In the genomic region with DNA sequence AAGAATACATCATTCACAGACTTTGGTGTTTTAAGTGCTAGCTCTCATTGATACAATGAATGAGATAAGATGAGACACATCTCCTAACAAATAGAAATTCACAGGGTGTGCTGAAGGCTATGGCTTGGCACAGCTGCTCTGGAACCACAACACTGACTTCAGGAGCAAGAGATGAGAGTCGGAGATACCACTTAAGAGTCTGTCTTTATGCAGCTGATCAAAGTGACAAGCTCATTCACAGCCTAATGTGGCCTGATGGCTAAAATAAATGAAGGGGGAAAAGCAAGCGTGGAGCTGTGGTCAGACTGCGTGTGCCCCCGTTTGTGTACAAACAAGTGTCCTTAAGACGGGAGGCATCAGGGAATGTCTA, we compare ENCODE assay signal across 38 cellular contexts. TPM values are rescaled to one million over a fixed set of nuclear protein-coding genes. Genes with fewer than 3 reads are reported as not detected.
"Had no signal": no experiment of that assay in that cellular context is flagged by ENCODE, and none has a peak within 500 bp of the region (broad histone marks: within the 10 kb centered on the region; RNA-seq: fewer than 3 reads in every experiment).

No MANE protein-coding gene starts in this region.

- H3K9me3 Mint-ChIP-seq: activated CD4-positive, alpha-beta memory T cell treated with anti-CD3 and anti-CD28 coated beads for 36 hours; activated CD4-positive, alpha-beta T cell treated with anti-CD3 and anti-CD28 coated beads, Interleukin-2, amount 10 ng/mL, durations not matched to agents 24 days and 14 days; activated naive CD4-positive, alpha-beta T cell treated with anti-CD3 and anti-CD28 coated beads, Interleukin-2, amount 10 ng/mL, durations not matched to agents 7 days and 5 days; activated naive CD4-positive, alpha-beta T cell treated with anti-CD3 and anti-CD28 coated beads, Interleukin-2, amount 50 U/mL, for 72 hours; activated naive CD8-positive, alpha-beta T cell treated with anti-CD3 and anti-CD28 coated beads, Interleukin-2, amount 10 ng/mL, durations not matched to agents 7 days and 5 days; activated T-cell treated with anti-CD3 and anti-CD28 coated beads, Interleukin-2, amount 50 U/mL, for 24 hours; activated T-cell treated with anti-CD3 and anti-CD28 coated beads, Interleukin-2, amount 50 U/mL, for 72 hours; T-helper 2 cell treated with Interferon-gamma antibody and Interleukin-4, amounts not matched to agents 5 μg/mL and 100 μg/mL, for 36 hours had no signal

- H3K4me1 ChIP-seq: breast epithelium, colonic mucosa had no signal

- H3K27me3 Mint-ChIP-seq: activated CD4-positive, alpha-beta T cell treated with anti-CD3 and anti-CD28 coated beads for 36 hours; activated naive CD8-positive, alpha-beta T cell treated with anti-CD3 and anti-CD28 coated beads, Interleukin-2, amount 10 ng/mL, durations not matched to agents 7 days and 5 days had no signal

- H3K4me3 Mint-ChIP-seq: activated CD4-positive, alpha-beta memory T cell treated with anti-CD3 and anti-CD28 coated beads for 36 hours; activated CD4-positive, alpha-beta T cell treated with anti-CD3 and anti-CD28 coated beads for 36 hours; activated CD4-positive, alpha-beta T cell treated with anti-CD3 and anti-CD28 coated beads, Interleukin-2, amount 10 ng/mL, durations not matched to agents 24 days and 14 days; activated CD8-positive, alpha-beta memory T cell treated with anti-CD3 and anti-CD28 coated beads, Interleukin-2, amount 10 ng/mL, durations not matched to agents 7 days and 5 days; activated CD8-positive, alpha-beta T cell treated with anti-CD3 and anti-CD28 coated beads, Interleukin-2, amount 10 ng/mL, durations not matched to agents 7 days and 5 days; activated naive CD4-positive, alpha-beta T cell treated with anti-CD3 and anti-CD28 coated beads, Interleukin-2, amount 10 ng/mL, durations not matched to agents 7 days and 5 days; activated naive CD8-positive, alpha-beta T cell treated with anti-CD3 and anti-CD28 coated beads, Interleukin-2, amount 10 ng/mL, durations not matched to agents 7 days and 5 days; activated T-cell treated with anti-CD3 and anti-CD28 coated beads, Interleukin-2, amount 50 U/mL, for 24 hours; activated T-cell treated with anti-CD3 and anti-CD28 coated beads, Interleukin-2, amount 50 U/mL, for 72 hours; brain; T-helper 17 cell; T-helper 2 cell treated with Interferon-gamma antibody and Interleukin-4, amounts not matched to agents 5 μg/mL and 100 μg/mL, for 36 hours had no signal

- H3K4me1 Mint-ChIP-seq: activated CD4-positive, alpha-beta T cell treated with anti-CD3 and anti-CD28 coated beads for 36 hours; activated CD4-positive, alpha-beta T cell treated with anti-CD3 and anti-CD28 coated beads, Interleukin-2, amount 10 ng/mL, durations not matched to agents 24 days and 14 days; activated CD8-positive, alpha-beta memory T cell treated with anti-CD3 and anti-CD28 coated beads, Interleukin-2, amount 10 ng/mL, durations not matched to agents 7 days and 5 days; activated naive CD4-positive, alpha-beta T cell treated with anti-CD3 and anti-CD28 coated beads, Interleukin-2, amount 10 ng/mL, durations not matched to agents 7 days and 5 days; activated naive CD8-positive, alpha-beta T cell treated with anti-CD3 and anti-CD28 coated beads, Interleukin-2, amount 10 ng/mL, durations not matched to agents 7 days and 5 days; T-helper 17 cell had no signal

- H3K27me3 ChIP-seq: ascending aorta, breast epithelium, cardiac muscle cell, colonic mucosa, esophagus squamous epithelium had no signal

- H3K36me3 ChIP-seq: ascending aorta, breast epithelium, cardiac muscle cell, colonic mucosa, esophagus squamous epithelium, gastroesophageal sphincter had no signal

- ATAC-seq: activated CD4-positive, alpha-beta T cell treated with anti-CD3 and anti-CD28 coated beads for 36 hours; activated CD8-positive, alpha-beta memory T cell treated with anti-CD3 and anti-CD28 coated beads, Interleukin-2, amount 10 ng/mL, durations not matched to agents 7 days and 5 days; activated CD8-positive, alpha-beta T cell treated with anti-CD3 and anti-CD28 coated beads, Interleukin-2, amount 10 ng/mL, durations not matched to agents 7 days and 5 days; activated naive CD4-positive, alpha-beta T cell treated with anti-CD3 and anti-CD28 coated beads, Interleukin-2, amount 50 U/mL, for 72 hours; activated T-cell treated with anti-CD3 and anti-CD28 coated beads, Interleukin-2, amount 50 U/mL, for 72 hours; gastroesophageal sphincter; T-helper 17 cell had no signal

- H3K27ac Mint-ChIP-seq: activated CD4-positive, alpha-beta memory T cell treated with anti-CD3 and anti-CD28 coated beads for 36 hours; activated CD4-positive, alpha-beta T cell treated with anti-CD3 and anti-CD28 coated beads for 36 hours; activated CD4-positive, alpha-beta T cell treated with anti-CD3 and anti-CD28 coated beads, Interleukin-2, amount 10 ng/mL, durations not matched to agents 24 days and 14 days; activated CD8-positive, alpha-beta memory T cell treated with anti-CD3 and anti-CD28 coated beads, Interleukin-2, amount 10 ng/mL, durations not matched to agents 7 days and 5 days; activated CD8-positive, alpha-beta T cell treated with anti-CD3 and anti-CD28 coated beads, Interleukin-2, amount 10 ng/mL, durations not matched to agents 7 days and 5 days; activated naive CD4-positive, alpha-beta T cell treated with anti-CD3 and anti-CD28 coated beads, Interleukin-2, amount 10 ng/mL, durations not matched to agents 7 days and 5 days; activated naive CD4-positive, alpha-beta T cell treated with anti-CD3 and anti-CD28 coated beads, Interleukin-2, amount 50 U/mL, for 72 hours; activated naive CD8-positive, alpha-beta T cell treated with anti-CD3 and anti-CD28 coated beads, Interleukin-2, amount 10 ng/mL, durations not matched to agents 7 days and 5 days; activated T-cell treated with anti-CD3 and anti-CD28 coated beads, Interleukin-2, amount 50 U/mL, for 24 hours; activated T-cell treated with anti-CD3 and anti-CD28 coated beads, Interleukin-2, amount 50 U/mL, for 72 hours; T-helper 17 cell; T-helper 2 cell treated with Interferon-gamma antibody and Interleukin-4, amounts not matched to agents 5 μg/mL and 100 μg/mL, for 36 hours had no signal

- H3K27ac ChIP-seq: ascending aorta, breast epithelium, cardiac muscle cell, colonic mucosa, epithelial cell of prostate, esophagus squamous epithelium, gastroesophageal sphincter had no signal

- H3K9me3 ChIP-seq: ascending aorta, breast epithelium, colonic mucosa, esophagus squamous epithelium, gastroesophageal sphincter had no signal

- DNase-seq: activated CD4-positive, alpha-beta memory T cell treated with anti-CD3 and anti-CD28 coated beads for 36 hours; activated CD4-positive, alpha-beta T cell treated with anti-CD3 and anti-CD28 coated beads for 36 hours; activated CD4-positive, alpha-beta T cell treated with anti-CD3 and anti-CD28 coated beads, Interleukin-2, amount 10 ng/mL, durations not matched to agents 24 days and 14 days; activated CD4-positive, CD25-positive, alpha-beta regulatory T cell; activated CD4-positive, CD25-positive, alpha-beta regulatory T cell treated with anti-CD3 and anti-CD28 coated beads, Interleukin-2, amount 50 U/mL, for 72 hours; activated CD8-positive, alpha-beta memory T cell treated with anti-CD3 and anti-CD28 coated beads, Interleukin-2, amount 10 ng/mL, durations not matched to agents 7 days and 5 days; activated CD8-positive, alpha-beta memory T cell treated with anti-CD3 and anti-CD28 coated beads, Interleukin-2, amount 50 U/mL, for 4 hours; activated CD8-positive, alpha-beta T cell treated with anti-CD3 and anti-CD28 coated beads, Interleukin-2, amount 10 ng/mL, durations not matched to agents 7 days and 5 days; activated gamma-delta T cell; activated naive CD4-positive, alpha-beta T cell; activated naive CD4-positive, alpha-beta T cell treated with anti-CD3 and anti-CD28 coated beads, Interleukin-2, amount 10 ng/mL, durations not matched to agents 7 days and 5 days; activated naive CD8-positive, alpha-beta T cell treated with anti-CD3 and anti-CD28 coated beads, Interleukin-2, amount 10 ng/mL, durations not matched to agents 7 days and 5 days; activated T-cell treated with anti-CD3 and anti-CD28 coated beads, Interleukin-2, amount 50 U/mL, for 24 hours; activated T-cell treated with anti-CD3 and anti-CD28 coated beads, Interleukin-2, amount 50 U/mL, for 72 hours; central memory CD4-positive, alpha-beta T cell; cerebellar nuclear complex; colonic mucosa; effector CD8-positive, alpha-beta T cell; esophagus squamous epithelium; head of caudate nucleus; T-helper 1 cell; T-helper 17 cell; T1000 had no signal

- H3K36me3 Mint-ChIP-seq: activated CD4-positive, alpha-beta memory T cell treated with anti-CD3 and anti-CD28 coated beads for 36 hours; activated CD8-positive, alpha-beta memory T cell treated with anti-CD3 and anti-CD28 coated beads, Interleukin-2, amount 10 ng/mL, durations not matched to agents 7 days and 5 days; activated naive CD4-positive, alpha-beta T cell treated with anti-CD3 and anti-CD28 coated beads, Interleukin-2, amount 10 ng/mL, durations not matched to agents 7 days and 5 days; activated naive CD4-positive, alpha-beta T cell treated with anti-CD3 and anti-CD28 coated beads, Interleukin-2, amount 50 U/mL, for 72 hours; activated naive CD8-positive, alpha-beta T cell treated with anti-CD3 and anti-CD28 coated beads, Interleukin-2, amount 10 ng/mL, durations not matched to agents 7 days and 5 days; brain had no signal

- H3K4me3 ChIP-seq: ascending aorta, breast epithelium, cardiac muscle cell, colonic mucosa, esophagus squamous epithelium, gastroesophageal sphincter had no signal

RNA-seq across cellular contexts. Expression of gene FAM181A, which starts 29.7 kb away (rescaled TPM):
- total RNA-seq: activated CD4-positive, alpha-beta memory T cell treated with anti-CD3 and anti-CD28 coated beads for 36 hours; activated CD4-positive, alpha-beta T cell treated with anti-CD3 and anti-CD28 coated beads for 36 hours; activated CD4-positive, alpha-beta T cell treated with anti-CD3 and anti-CD28 coated beads, Interleukin-2, amount 10 ng/mL, durations not matched to agents 24 days and 14 days; activated CD8-positive, alpha-beta memory T cell treated with anti-CD3 and anti-CD28 coated beads for 36 hours; activated CD8-positive, alpha-beta memory T cell treated with anti-CD3 and anti-CD28 coated beads, Interleukin-2, amount 10 ng/mL, durations not matched to agents 7 days and 5 days; activated CD8-positive, alpha-beta T cell treated with anti-CD3 and anti-CD28 coated beads, Interleukin-2, amount 10 ng/mL, durations not matched to agents 7 days and 5 days; activated naive CD4-positive, alpha-beta T cell treated with anti-CD3 and anti-CD28 coated beads, Interleukin-2, amount 50 U/mL, for 72 hours; activated naive CD8-positive, alpha-beta T cell treated with anti-CD3 and anti-CD28 coated beads, Interleukin-2, amount 10 ng/mL, durations not matched to agents 7 days and 5 days; activated T-cell treated with anti-CD3 and anti-CD28 coated beads, Interleukin-2, amount 50 U/mL, for 72 hours; ascending aorta; breast epithelium; cardiac muscle cell; colonic mucosa; dermis microvascular lymphatic vessel endothelial cell; endothelial cell of umbilical vein; esophagus squamous epithelium; fibroblast of lung; fibroblast of villous mesenchyme; gastroesophageal sphincter; glomerular endothelial cell; T-helper 17 cell had no signal
- polyA plus RNA-seq: cardiac muscle cell, endothelial cell of umbilical vein, esophagus, fibroblast of lung had no signal
